Comparison of ENCODE assay signal across 8 cellular contexts in the genomic region with DNA sequence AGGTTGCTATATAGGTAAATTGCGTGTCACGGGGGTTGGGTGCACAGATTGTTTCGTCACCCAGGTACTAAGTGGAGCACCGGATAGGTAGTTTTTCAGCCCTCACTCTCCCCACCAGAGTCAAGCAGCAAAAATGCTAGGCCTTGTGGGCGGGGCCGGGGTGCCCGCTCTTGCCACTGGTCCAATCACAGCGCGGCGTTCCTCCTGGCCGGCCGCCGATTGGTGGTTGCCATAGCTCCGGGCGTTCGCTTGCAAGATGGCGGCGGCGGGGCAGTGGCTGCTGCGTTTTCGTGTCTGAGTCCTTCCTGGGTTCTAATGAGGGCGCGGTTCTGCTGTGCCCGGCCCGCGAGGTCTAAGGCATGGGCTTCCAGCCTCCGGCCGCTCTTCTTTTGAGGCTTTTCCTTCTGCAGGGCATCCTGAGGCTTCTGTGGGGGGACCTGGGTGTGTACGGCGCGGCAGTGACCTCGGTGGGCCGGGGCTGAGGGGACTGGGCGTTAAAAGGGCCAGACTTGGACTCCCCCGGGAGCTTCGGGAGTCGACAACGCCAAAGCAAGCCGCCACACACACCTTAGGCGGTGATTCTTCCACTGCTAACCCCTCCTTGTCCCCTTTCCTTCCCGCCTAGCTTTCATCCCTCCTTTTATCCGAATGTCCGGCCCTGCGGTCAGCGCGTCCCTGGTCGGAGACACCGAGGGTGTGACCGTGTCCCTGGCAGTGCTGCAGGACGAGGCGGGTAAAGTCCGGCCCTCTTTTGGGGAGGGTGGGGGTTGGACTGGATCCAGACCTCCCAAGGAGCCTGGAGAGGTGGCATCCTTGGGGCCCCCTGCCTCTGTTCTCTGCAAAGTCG. TPM values are rescaled to one million over a fixed set of nuclear protein-coding genes. Genes with fewer than 3 reads are reported as not detected.
DNase-seq lines count a peak whose midpoint lies in the region; ATAC-seq and TF ChIP-seq lines count a peak whose summit lies in the region.

TCTN2 (plus strand) TSS at position 232 of the 847 bp plus-strand sequence; CDS start at position 360, 128 bp downstream.

- ATAC-seq in naive thymus-derived CD8-positive, alpha-beta T cell: peak; percentile 99 to 100
- peak; percentile 100 for ATAC-seq in stimulated activated memory B cell treated with anti-CD40 and anti-IgM and Interleukin-4, amounts not matched to agents 10 μg/mL and 1 μg/mL and 100 μg/mL, for 72 hours

- DNase-seq in GOT3 (lab: John Stamatoyannopoulos, UW) (peak; percentile 81), LHCN-M2 (ENCODE audit: low read depth) (peak; percentile 86), RKO (ENCODE audit: low spot score) (peak; percentile 92), fibroblast of mammary gland (ENCODE audit: low read depth) (peak; percentile 87)
- DNase-seq in activated T-helper 1 cell treated with anti-CD3 and anti-CD28 coated beads, Interleukin-12 subunit alpha, Interleukin-12 subunit beta, Interleukin-2, Interleukin-4 antibody, amounts not matched to agents 30 ng/mL and 10 ng/mL and 1 ng/mL, durations not matched to agents 14 hours and 24 hours and 36 hours (ENCODE audit: low spot score): peak; percentile 92
- DNase-seq in naive thymus-derived CD8-positive, alpha-beta T cell: peak; percentile 89 to 96 (median 92)

- no peaks in the 10 kb centered on the region for H3K36me3 Mint-ChIP-seq in activated T-helper 1 cell treated with anti-CD3 and anti-CD28 coated beads, Interleukin-12 subunit alpha, Interleukin-12 subunit beta, Interleukin-2, Interleukin-4 antibody, amounts not matched to agents 30 ng/mL and 10 ng/mL and 1 ng/mL, durations not matched to agents 14 hours and 24 hours and 36 hours (ENCODE audit: low read depth)
- peaks cover 0 to 25% (median 2%) of the 10 kb centered on the region in 3 donors for H3K36me3 Mint-ChIP-seq in naive thymus-derived CD8-positive, alpha-beta T cell
- peaks cover 19% of the 10 kb centered on the region for H3K36me3 Mint-ChIP-seq in stimulated activated memory B cell treated with anti-CD40 and anti-IgM and Interleukin-4, amounts not matched to agents 10 μg/mL and 1 μg/mL and 100 μg/mL, for 72 hours

- no peaks in the 10 kb centered on the region for H4K20me1 ChIP-seq in DOHH2 (ENCODE audit: control insufficient read depth, insufficient read depth, low read depth, low read length)

- peak within 1 kb of the TSS; percentile 18 for H3K27ac Mint-ChIP-seq in activated T-helper 1 cell treated with anti-CD3 and anti-CD28 coated beads, Interleukin-12 subunit alpha, Interleukin-12 subunit beta, Interleukin-2, Interleukin-4 antibody, amounts not matched to agents 30 ng/mL and 10 ng/mL and 1 ng/mL, durations not matched to agents 14 hours and 24 hours and 36 hours
- peak within 1 kb of the TSS; percentile 16 to 93 (median 78) for H3K27ac Mint-ChIP-seq in naive thymus-derived CD8-positive, alpha-beta T cell
- H3K27ac Mint-ChIP-seq in stimulated activated memory B cell treated with anti-CD40 and anti-IgM and Interleukin-4, amounts not matched to agents 10 μg/mL and 1 μg/mL and 100 μg/mL, for 72 hours: peak within 1 kb of the TSS; percentile 75

- no peaks in the 10 kb centered on the region for H3K27me3 ChIP-seq in DOHH2 (ENCODE audit: control insufficient read depth, low read length)

- H3K9me3 Mint-ChIP-seq in activated T-helper 1 cell treated with anti-CD3 and anti-CD28 coated beads, Interleukin-12 subunit alpha, Interleukin-12 subunit beta, Interleukin-2, Interleukin-4 antibody, amounts not matched to agents 30 ng/mL and 10 ng/mL and 1 ng/mL, durations not matched to agents 14 hours and 24 hours and 36 hours: no peaks in the 10 kb centered on the region
- H3K9me3 Mint-ChIP-seq in naive thymus-derived CD8-positive, alpha-beta T cell: no peaks in the 10 kb centered on the region
- no peaks in the 10 kb centered on the region for H3K9me3 Mint-ChIP-seq in stimulated activated memory B cell treated with anti-CD40 and anti-IgM and Interleukin-4, amounts not matched to agents 10 μg/mL and 1 μg/mL and 100 μg/mL, for 72 hours

- POLR2A ChIA-PET in naive thymus-derived CD8-positive, alpha-beta T cell (lab: Charles Lee): interaction anchor here (0.6 to 1.7 kb wide), 4 partner anchors 41 to 1571 kb away, joined by 3 to 11 read pairs (median 3); partner anchors contain the start of gene ATP6V0A2

- H3K27me3 Mint-ChIP-seq in activated T-helper 1 cell treated with anti-CD3 and anti-CD28 coated beads, Interleukin-12 subunit alpha, Interleukin-12 subunit beta, Interleukin-2, Interleukin-4 antibody, amounts not matched to agents 30 ng/mL and 10 ng/mL and 1 ng/mL, durations not matched to agents 14 hours and 24 hours and 36 hours (ENCODE audit: insufficient read depth): no peaks in the 10 kb centered on the region
- no peaks in the 10 kb centered on the region for H3K27me3 Mint-ChIP-seq in naive thymus-derived CD8-positive, alpha-beta T cell
- no peaks in the 10 kb centered on the region for H3K27me3 Mint-ChIP-seq in stimulated activated memory B cell treated with anti-CD40 and anti-IgM and Interleukin-4, amounts not matched to agents 10 μg/mL and 1 μg/mL and 100 μg/mL, for 72 hours

- H3K36me3 ChIP-seq in DOHH2 (ENCODE audit: control insufficient read depth, low read length): no peaks in the 10 kb centered on the region; the same call in 1 of the 2 replicates

- TF ChIP-seq CTCF in DOHH2 (IDR thresholded peaks at IDR 0.05; ENCODE audit: low read depth, low read length, poor library complexity, severe bottlenecking) (no peak), fibroblast of mammary gland (conservative IDR thresholded peaks at IDR 0.05; ENCODE audit: control insufficient read depth, insufficient read depth, low read depth, low read length) (no peak)

- peaks cover 15% of the 10 kb centered on the region for H3K4me1 Mint-ChIP-seq in activated T-helper 1 cell treated with anti-CD3 and anti-CD28 coated beads, Interleukin-12 subunit alpha, Interleukin-12 subunit beta, Interleukin-2, Interleukin-4 antibody, amounts not matched to agents 30 ng/mL and 10 ng/mL and 1 ng/mL, durations not matched to agents 14 hours and 24 hours and 36 hours (ENCODE audit: low read depth)
- peaks cover 4 to 20% (median 14%) of the 10 kb centered on the region in 4 donors for H3K4me1 Mint-ChIP-seq in naive thymus-derived CD8-positive, alpha-beta T cell
- H3K4me1 Mint-ChIP-seq in stimulated activated memory B cell treated with anti-CD40 and anti-IgM and Interleukin-4, amounts not matched to agents 10 μg/mL and 1 μg/mL and 100 μg/mL, for 72 hours: peaks cover 10% of the 10 kb centered on the region

- intact Hi-C loops in activated T-helper 1 cell treated with anti-CD3 and anti-CD28 coated beads, Interleukin-12 subunit alpha, Interleukin-12 subunit beta, Interleukin-2, Interleukin-4 antibody, amounts not matched to agents 30 ng/mL and 10 ng/mL and 1 ng/mL, durations not matched to agents 14 hours and 24 hours and 36 hours (cut with micrococcal nuclease): loop anchor here (1.0 kb wide), 2 partner anchors 38 to 41 kb away; partner anchors contain the start of genes ATP6V0A2, EIF2B1 and GTF2H3

- H3K4me1 ChIP-seq in DOHH2 (ENCODE audit: control insufficient read depth, low read length): peaks cover 17% of the 10 kb centered on the region

- peaks cover 4% of the 10 kb centered on the region for H3F3A ChIP-seq in DOHH2 (ENCODE audit: control insufficient read depth, insufficient read depth)

- H3K4me3 ChIP-seq in DOHH2 (ENCODE audit: low read length) (peak within 1 kb of the TSS; percentile 90), fibroblast of mammary gland (ENCODE audit: control insufficient read depth, low read depth, low read length) (peak within 1 kb of the TSS; percentile 88)

- H3K4me3 Mint-ChIP-seq in activated T-helper 1 cell treated with anti-CD3 and anti-CD28 coated beads, Interleukin-12 subunit alpha, Interleukin-12 subunit beta, Interleukin-2, Interleukin-4 antibody, amounts not matched to agents 30 ng/mL and 10 ng/mL and 1 ng/mL, durations not matched to agents 14 hours and 24 hours and 36 hours: peak within 1 kb of the TSS; percentile 88
- H3K4me3 Mint-ChIP-seq in naive thymus-derived CD8-positive, alpha-beta T cell: peak within 1 kb of the TSS; percentile 83 to 92 (median 89)
- peak within 1 kb of the TSS; percentile 94 for H3K4me3 Mint-ChIP-seq in stimulated activated memory B cell treated with anti-CD40 and anti-IgM and Interleukin-4, amounts not matched to agents 10 μg/mL and 1 μg/mL and 100 μg/mL, for 72 hours

- H3K79me2 ChIP-seq in DOHH2 (ENCODE audit: control insufficient read depth, low read length): no peaks in the 10 kb centered on the region

- H3K9me2 ChIP-seq in DOHH2 (replicated peaks; ENCODE audit: control insufficient read depth, low read length): no peaks in the 10 kb centered on the region

- no peak within 1 kb of the TSS for H3K27ac ChIP-seq in DOHH2 (ENCODE audit: low read depth, low read length)

- H3K9me3 ChIP-seq in DOHH2 (ENCODE audit: control insufficient read depth, insufficient read depth, low read length): no peaks in the 10 kb centered on the region

- H3K4me2 ChIP-seq in DOHH2 (ENCODE audit: low read length): peak within 1 kb of the TSS; percentile 87

RNA-seq across cellular contexts. Expression of gene TCTN2, which starts in this region (rescaled TPM):
- 11.2 and 13.5 TPM in 2 replicates for total RNA-seq in LHCN-M2 (2014; rRNA removed)
- polyA plus RNA-seq in LHCN-M2 (2012): 6.2 TPM
- 2.8 and 3.0 TPM in 2 replicates for total RNA-seq in activated T-helper 1 cell treated with anti-CD3 and anti-CD28 coated beads, Interleukin-12 subunit alpha, Interleukin-12 subunit beta, Interleukin-2, Interleukin-4 antibody, amounts not matched to agents 30 ng/mL and 10 ng/mL and 1 ng/mL, durations not matched to agents 14 hours and 24 hours and 36 hours
- 1 to 10 TPM; 6.3 to 7.8 TPM for total RNA-seq in naive thymus-derived CD8-positive, alpha-beta T cell
- polyA plus RNA-seq in naive thymus-derived CD8-positive, alpha-beta T cell: 1 to 10 TPM; 1.0 to 1.8 (median 1.6) TPM

Comparison
In these comparisons a context has a peak if more than half of its experiments do, and no peak if none do; other contexts are left out.
1. H3K27ac Mint-ChIP-seq: peak in every context shown above with its lines; median percentile 78 in naive thymus-derived CD8-positive, alpha-beta T cell; 75 in stimulated activated memory B cell treated with anti-CD40 and anti-IgM and Interleukin-4, amounts not matched to agents 10 μg/mL and 1 μg/mL and 100 μg/mL, for 72 hours; 18 in activated T-helper 1 cell treated with anti-CD3 and anti-CD28 coated beads, Interleukin-12 subunit alpha, Interleukin-12 subunit beta, Interleukin-2, Interleukin-4 antibody, amounts not matched to agents 30 ng/mL and 10 ng/mL and 1 ng/mL, durations not matched to agents 14 hours and 24 hours and 36 hours.